Comparison of ENCODE assay signal across 31 cellular contexts in genomic region chr16:82085380-82085779, GRCh38. TPM values are rescaled to one million over a fixed set of nuclear protein-coding genes. Genes with fewer than 3 reads are reported as not detected.
"Had no signal": no experiment of that assay in that cellular context is flagged by ENCODE, and none has a peak within 500 bp of the region (broad histone marks: within the 10 kb centered on the region; RNA-seq: fewer than 3 reads in every experiment).

No MANE protein-coding gene starts in this region.

- H3K27me3 ChIP-seq: neural progenitor cell, right atrium auricular region, suprapubic skin, upper lobe of left lung, vagina had no signal

- H3K4me2 ChIP-seq: neural progenitor cell had no signal

- H3K27ac ChIP-seq: lower lobe of right lung, neural progenitor cell, neutrophil, parathyroid adenoma, psoas muscle, right atrium auricular region, skin epidermis, spleen, suprapubic skin, thoracic aorta, tibial artery, upper lobe of left lung, vagina had no signal

- H3K4me3 ChIP-seq: lower lobe of right lung, neural progenitor cell, psoas muscle, right atrium auricular region, skin epidermis, spleen, suprapubic skin, thoracic aorta, tibial artery, upper lobe of left lung, vagina had no signal

- DNase-seq: head of caudate nucleus; hippocampal formation; immature natural killer cell; left ventricle myocardium superior; lower lobe of right lung; mesendoderm; naive B cell; natural killer cell; nephron progenitor cell; occipital lobe; psoas muscle; spleen; stimulated activated CD4-positive, alpha-beta T cell treated with anti-CD3 and anti-CD28 coated beads, Interleukin-4, amount 100 ng/mL, for 24 hours; stimulated activated naive CD4-positive, alpha-beta T cell; tibial artery; upper lobe of left lung had no signal

- H3K36me3 ChIP-seq: lower lobe of right lung, neural progenitor cell, neutrophil, right atrium auricular region, spleen, suprapubic skin, thoracic aorta, tibial artery, upper lobe of left lung, vagina had no signal

- ATAC-seq: left lobe of liver; left ventricle myocardium superior; lower lobe of right lung; natural killer cell; psoas muscle; sciatic nerve; stimulated activated effector memory CD8-positive, alpha-beta T cell treated with anti-CD3 and anti-CD28 coated beads, Interleukin-12 subunit alpha, Interleukin-12 subunit beta, amount 100 ng/mL, for 72 hours had no signal

- H3K9me3 ChIP-seq: lower lobe of right lung, neutrophil, psoas muscle, right atrium auricular region, spleen, suprapubic skin, thoracic aorta, tibial artery, upper lobe of left lung, vagina had no signal

- H2AFZ ChIP-seq: neural progenitor cell, parathyroid adenoma had no signal

- H3K79me2 ChIP-seq: parathyroid adenoma had no signal

- H3K4me1 ChIP-seq: lower lobe of right lung, parathyroid adenoma, psoas muscle, right atrium auricular region, spleen, suprapubic skin, tibial artery, upper lobe of left lung, vagina had no signal

- FAIRE-seq: islet of Langerhans had no signal

- H3K9ac ChIP-seq: neural progenitor cell, parathyroid adenoma had no signal

RNA-seq across cellular contexts. Expression of gene HSD17B2, which starts 50.3 kb away (rescaled TPM):
- total RNA-seq: kidney epithelial cell, left ventricle myocardium superior, natural killer cell, posterior vena cava, psoas muscle, right atrium auricular region, sciatic nerve, spleen, subcutaneous adipose tissue, thoracic aorta had no signal
- polyA plus RNA-seq: immature natural killer cell had no signal
